ENCODE assay signal across 23 cellular contexts in the genomic region with DNA sequence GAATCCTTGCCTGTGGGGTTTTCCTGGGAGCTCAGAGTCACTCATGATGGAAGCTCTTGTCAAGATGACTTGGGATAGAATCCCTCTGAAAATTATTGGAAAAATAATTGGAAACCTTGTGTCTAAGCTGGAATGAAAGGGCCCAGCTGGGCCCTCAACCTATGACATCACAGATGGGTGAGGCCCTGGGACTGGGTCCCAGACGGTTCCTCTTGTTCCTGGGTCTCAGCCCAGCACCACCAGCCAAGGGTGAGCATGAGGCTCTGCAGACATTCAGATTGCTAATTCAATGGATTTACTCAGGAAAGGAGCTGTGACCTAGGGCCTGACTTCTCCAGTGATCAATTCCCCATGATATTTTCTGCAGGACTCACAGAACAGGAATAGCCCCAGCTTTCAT.
"Had no signal": no experiment of that assay in that cellular context is flagged by ENCODE, and none has a peak within 500 bp of the region (broad histone marks: within the 10 kb centered on the region; RNA-seq: fewer than 3 reads in every experiment).

No MANE protein-coding gene starts in this region.

- H3K27ac ChIP-seq: colonic mucosa, epithelial cell of prostate, esophagus squamous epithelium, gastrocnemius medialis, heart right ventricle, left lung, lower lobe of right lung had no signal

- H3K27me3 ChIP-seq: colonic mucosa, esophagus squamous epithelium, gastrocnemius medialis had no signal

- H3K9me3 ChIP-seq: colonic mucosa, esophagus squamous epithelium, gastrocnemius medialis, heart right ventricle, left lung, lower lobe of right lung had no signal

- H3K4me3 ChIP-seq: colonic mucosa, esophagus squamous epithelium, gastrocnemius medialis, heart right ventricle, left lung, lower lobe of right lung, mucosa of descending colon had no signal

- FAIRE-seq: endometrium, islet of Langerhans had no signal

- ATAC-seq: effector memory CD8-positive, alpha-beta T cell; esophagus mucosa; gastrocnemius medialis; heart right ventricle; left cardiac atrium; left lung; lower lobe of right lung; mucosa of descending colon had no signal

- H3K36me3 ChIP-seq: colonic mucosa, esophagus squamous epithelium, gastrocnemius medialis, heart right ventricle, left lung, lower lobe of right lung had no signal

- DNase-seq: colonic mucosa; cortex of kidney; effector CD8-positive, alpha-beta T cell; effector memory CD8-positive, alpha-beta T cell; endodermal cell; erythroblast; esophagus squamous epithelium; foreskin fibroblast; foreskin melanocyte; gastrocnemius medialis; glutamatergic neuron; heart right ventricle; hippocampal formation; left cardiac atrium; left lung; left ventricle myocardium superior; lower lobe of right lung; mesenchymal stem cell; mucosa of descending colon had no signal

- H3K4me1 ChIP-seq: colonic mucosa, esophagus squamous epithelium, left lung, lower lobe of right lung had no signal
